In the genomic region with DNA sequence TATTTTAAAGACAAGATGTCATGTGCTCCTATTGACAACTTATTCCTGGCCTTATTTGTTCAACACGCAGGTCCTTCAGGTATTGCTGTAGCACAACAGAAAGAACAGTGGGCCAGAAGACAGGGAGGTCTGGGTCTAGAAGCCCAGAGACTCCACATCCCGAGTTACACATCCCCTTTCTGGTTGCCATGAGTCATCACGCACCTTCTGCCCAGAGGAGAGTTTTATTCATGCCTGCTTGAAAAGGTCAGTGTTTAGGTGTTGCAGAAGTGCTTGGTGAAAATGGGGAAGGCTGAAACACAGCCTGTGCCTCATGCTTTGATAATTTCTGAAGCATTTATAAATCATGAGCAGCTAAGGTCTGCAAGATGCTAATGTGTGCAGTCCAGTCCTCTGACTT, we compare ENCODE assay signal across 8 cellular contexts.
A peak's percentile ranks its signal among the peaks of the same experiment; 100 is the strongest.
DNase-seq lines count a peak whose midpoint lies in the region; ATAC-seq and TF ChIP-seq lines count a peak whose summit lies in the region.

No MANE protein-coding gene starts in this region.

- H3K9me3 ChIP-seq in aorta (ENCODE audit: control insufficient read depth, low read length) = no peaks in the 10 kb centered on the region

- H3K9me3 Mint-ChIP-seq in activated naive CD8-positive, alpha-beta T cell treated with anti-CD3 and anti-CD28 coated beads, Interleukin-2, amount 50 U/mL, for 24 hours = peaks cover 8% of the 10 kb centered on the region
- no peaks in the 10 kb centered on the region for H3K9me3 Mint-ChIP-seq in natural killer cell

- no peak overlapping the region for H3K4me3 ChIP-seq in aorta (ENCODE audit: low read length in 2 of 2)

- H3K27me3 ChIP-seq in aorta (ENCODE audit: control insufficient read depth in 1 of 2, insufficient read depth in 2 of 2, low read length in 1 of 2) = no peaks in the 10 kb centered on the region

- H3K27ac Mint-ChIP-seq in activated naive CD8-positive, alpha-beta T cell treated with anti-CD3 and anti-CD28 coated beads, Interleukin-2, amount 50 U/mL, for 24 hours = peak overlapping the region; percentile 64
- no peak overlapping the region for H3K27ac Mint-ChIP-seq in natural killer cell

- H3K4me1 Mint-ChIP-seq in activated naive CD8-positive, alpha-beta T cell treated with anti-CD3 and anti-CD28 coated beads, Interleukin-2, amount 50 U/mL, for 24 hours = peaks cover 64% of the 10 kb centered on the region
- peaks cover 10 to 41% of the 10 kb centered on the region in 2 donors for H3K4me1 Mint-ChIP-seq in natural killer cell

- no peak for TF ChIP-seq CTCF in natural killer cell (IDR thresholded peaks at IDR 0.05)

- WGBS in aorta, 2 donors = 53 to 67% methylated on average over 3 of the region's 3 CpGs

- ATAC-seq in GM19452 (IDR thresholded peaks at IDR 0.05; ENCODE audit: unreplicated experiment) (peak; percentile 82), HG03280 (IDR thresholded peaks at IDR 0.05; ENCODE audit: unreplicated experiment) (peak; percentile 80), aorta (ENCODE audit: low FRiP score) (no peak), natural killer cell (no peak)
- ATAC-seq in activated naive CD8-positive, alpha-beta T cell treated with anti-CD3 and anti-CD28 coated beads, Interleukin-2, amount 50 U/mL, for 24 hours = peak; percentile 91

- DNase-seq in EH (ENCODE audit: low read depth) = peak; percentile 14
- DNase-seq in activated naive CD8-positive, alpha-beta T cell treated with anti-CD3 and anti-CD28 coated beads, Interleukin-2, amount 50 U/mL, for 24 hours = peak; percentile 34
- no peak for DNase-seq in NCI-H2081 treated with DMSO at 0.1 percent for 48 hours (lab: John Stamatoyannopoulos, UW)
- DNase-seq in aorta = no peak
- no peak for DNase-seq in natural killer cell
- no peak for DNase-seq in effector CD4-positive, alpha-beta T cell

- peaks cover 7% of the 10 kb centered on the region for H3K36me3 Mint-ChIP-seq in activated naive CD8-positive, alpha-beta T cell treated with anti-CD3 and anti-CD28 coated beads, Interleukin-2, amount 50 U/mL, for 24 hours (ENCODE audit: low read depth)
- H3K36me3 Mint-ChIP-seq in natural killer cell = no peaks in the 10 kb centered on the region

- intact Hi-C loops in aorta (cut with DNase I) = loop anchor here in 1 of 2 donors (5.0 kb wide), 1 partner anchor 162 kb away; no protein-coding TSS in a partner anchor
- intact Hi-C loops in natural killer cell (cut with micrococcal nuclease) = no loop called here

- no peaks in the 10 kb centered on the region for H3K27me3 Mint-ChIP-seq in activated naive CD8-positive, alpha-beta T cell treated with anti-CD3 and anti-CD28 coated beads, Interleukin-2, amount 50 U/mL, for 24 hours
- H3K27me3 Mint-ChIP-seq in natural killer cell (ENCODE audit: low read depth in 2 of 2) = no peaks in the 10 kb centered on the region

- H3K4me3 Mint-ChIP-seq in activated naive CD8-positive, alpha-beta T cell treated with anti-CD3 and anti-CD28 coated beads, Interleukin-2, amount 50 U/mL, for 24 hours = no peak overlapping the region
- H3K4me3 Mint-ChIP-seq in natural killer cell = no peak overlapping the region

- H3K27ac ChIP-seq in aorta (ENCODE audit: low read depth in 1 of 2, low read length in 2 of 2) = no peak overlapping the region

- no peaks in the 10 kb centered on the region for H3K36me3 ChIP-seq in aorta (ENCODE audit: control insufficient read depth in 1 of 2, insufficient read depth in 2 of 2, low read length in 1 of 2)

- H3K4me1 ChIP-seq in aorta (ENCODE audit: control insufficient read depth in 1 of 2, insufficient read depth in 2 of 2, low read length in 2 of 2) = peaks cover 0 to 9% of the 10 kb centered on the region in 2 donors

Comparison
In these comparisons a context has a peak if more than half of its experiments do, and no peak if none do; other contexts are left out.
1. DNase-seq: peak in EH (single experiment) and activated naive CD8-positive, alpha-beta T cell treated with anti-CD3 and anti-CD28 coated beads, Interleukin-2, amount 50 U/mL, for 24 hours (single experiment); none in NCI-H2081 treated with DMSO at 0.1 percent for 48 hours (single experiment), aorta (0 of 2), natural killer cell (single experiment) and effector CD4-positive, alpha-beta T cell (single experiment).
2. ATAC-seq: peak in GM19452 (single experiment), HG03280 (single experiment) and activated naive CD8-positive, alpha-beta T cell treated with anti-CD3 and anti-CD28 coated beads, Interleukin-2, amount 50 U/mL, for 24 hours (single experiment); none in aorta (single experiment) and natural killer cell (0 of 3).